8 cellular contexts compared by ENCODE assay signal in genomic region chr3:134487406-134487805, GRCh38. TPM values are rescaled to one million over a fixed set of nuclear protein-coding genes. Genes with fewer than 3 reads are reported as not detected.
DNase-seq lines count a peak whose midpoint lies in the region; ATAC-seq and TF ChIP-seq lines count a peak whose summit lies in the region.

No MANE protein-coding gene starts in this region.

- H3K36me3 ChIP-seq in duodenal mucosa (ENCODE audit: control insufficient read depth in 1 of 2, insufficient read depth in 2 of 2, low read length in 2 of 2), result peaks cover 3 to 6% of the 10 kb centered on the region in 2 donors
- peaks cover 0 to 5% (median under 1%) of the 10 kb centered on the region in 4 donors for H3K36me3 ChIP-seq in sigmoid colon

- WGBS in sigmoid colon, 2 donors, result 46 to 48% methylated on average over 5 of the region's 5 CpGs

- CTCF ChIA-PET in activated naive CD4-positive, alpha-beta T cell treated with anti-CD3 and anti-CD28 coated beads, Interleukin-2, amount 10 ng/mL, durations not matched to agents 7 days and 5 days (lab: Charles Lee), result no interaction called here

- no peak for TF ChIP-seq POLR2A in sigmoid colon (IDR thresholded peaks at IDR 0.05)

- H3K9me3 Mint-ChIP-seq in activated naive CD4-positive, alpha-beta T cell treated with anti-CD3 and anti-CD28 coated beads, Interleukin-2, amount 10 ng/mL, durations not matched to agents 7 days and 5 days, result no peaks in the 10 kb centered on the region

- H3K27me3 Mint-ChIP-seq in activated naive CD4-positive, alpha-beta T cell treated with anti-CD3 and anti-CD28 coated beads, Interleukin-2, amount 10 ng/mL, durations not matched to agents 7 days and 5 days, result peaks cover 6% of the 10 kb centered on the region

- DNase-seq in activated naive CD4-positive, alpha-beta T cell treated with anti-CD3 and anti-CD28 coated beads, Interleukin-2, amount 10 ng/mL, durations not matched to agents 7 days and 5 days, result no peak
- DNase-seq in activated naive CD4-positive, alpha-beta T cell (lab: John Stamatoyannopoulos, UW), result no peak
- DNase-seq in NCI-H2171 (lab: John Stamatoyannopoulos, UW) (peak; percentile 7), sigmoid colon (no peak), omental fat pad (ENCODE audit: low spot score) (no peak), C1 segment of cervical spinal cord (lab: John Stamatoyannopoulos, UW) (no peak)
- DNase-seq in effector CD4-positive, alpha-beta T cell, result no peak

- H3K27me3 ChIP-seq in duodenal mucosa (ENCODE audit: control insufficient read depth in 1 of 2, insufficient read depth in 2 of 2, low read length in 2 of 2) (no peaks in the 10 kb centered on the region), sigmoid colon (no peaks in the 10 kb centered on the region)

- peak overlapping the region; percentile 98 for H3K27ac Mint-ChIP-seq in activated naive CD4-positive, alpha-beta T cell treated with anti-CD3 and anti-CD28 coated beads, Interleukin-2, amount 10 ng/mL, durations not matched to agents 7 days and 5 days

- H3K4me1 Mint-ChIP-seq in activated naive CD4-positive, alpha-beta T cell treated with anti-CD3 and anti-CD28 coated beads, Interleukin-2, amount 10 ng/mL, durations not matched to agents 7 days and 5 days, result peaks cover 48% of the 10 kb centered on the region

- H3K9me3 ChIP-seq in duodenal mucosa (ENCODE audit: control insufficient read depth in 1 of 2, low read length in 2 of 2), result peaks cover 0 to 2% of the 10 kb centered on the region in 2 donors
- no peaks in the 10 kb centered on the region for H3K9me3 ChIP-seq in sigmoid colon

- H3K4me3 ChIP-seq in duodenal mucosa (ENCODE audit: low read depth in 1 of 2, low read length in 2 of 2) (peak overlapping the region; percentile 90 to 99), sigmoid colon (peak overlapping the region in 3 of 4 donors; percentile 59 to 81 (median 72))

- peaks cover 25% of the 10 kb centered on the region for H3K36me3 Mint-ChIP-seq in activated naive CD4-positive, alpha-beta T cell treated with anti-CD3 and anti-CD28 coated beads, Interleukin-2, amount 10 ng/mL, durations not matched to agents 7 days and 5 days

- TF ChIP-seq EP300 in sigmoid colon (IDR thresholded peaks at IDR 0.05), result no peak

- ATAC-seq in omental fat pad (ENCODE audit: low FRiP score), result no peak

- H3K27ac ChIP-seq in duodenal mucosa (ENCODE audit: low read depth, low read length) (no peak overlapping the region), sigmoid colon (peak overlapping the region in 3 of 4 donors; percentile 94 to 97 (median 96))

- peaks cover 21 to 23% of the 10 kb centered on the region in 2 donors for H3K4me1 ChIP-seq in duodenal mucosa (ENCODE audit: control insufficient read depth in 1 of 2, insufficient read depth in 2 of 2, low read length in 2 of 2)
- peaks cover 0 to 41% (median 32%) of the 10 kb centered on the region in 4 donors for H3K4me1 ChIP-seq in sigmoid colon

- intact Hi-C loops in sigmoid colon (cut with DNase I), result loop anchor here (5.0 kb wide), 4 partner anchors 115 to 1765 kb away; partner anchors contain the start of genes AMOTL2, CDV3 and NPHP3

- peak overlapping the region; percentile 92 for H3K4me3 Mint-ChIP-seq in activated naive CD4-positive, alpha-beta T cell treated with anti-CD3 and anti-CD28 coated beads, Interleukin-2, amount 10 ng/mL, durations not matched to agents 7 days and 5 days

- peak overlapping the region; percentile 92 to 98 for H3K9ac ChIP-seq in duodenal mucosa (ENCODE audit: low read depth in 1 of 2, low read length in 2 of 2)

- TF ChIP-seq CTCF in sigmoid colon (IDR thresholded peaks at IDR 0.05) (no peak), omental fat pad (IDR thresholded peaks at IDR 0.05) (no peak)

RNA-seq across cellular contexts. Expression of gene CEP63, which starts 1.5 kb away (rescaled TPM):
- total RNA-seq in sigmoid colon (10 to 100 TPM; 22.5 to 33.5 (median 25.6) TPM), omental fat pad (10 to 100 TPM; 15.3 to 30.9 (median 21.1) TPM)
- polyA plus RNA-seq in sigmoid colon, result 10 to 100 TPM; 16.6 to 18.6 (median 17.8) TPM

RNA-seq across cellular contexts. Expression of gene ANAPC13, which starts 1.6 kb away (rescaled TPM):
- total RNA-seq in sigmoid colon, result 10 to 100 TPM; 46.7 to 78.1 (median 61.1) TPM
- polyA plus RNA-seq in sigmoid colon, result 10 to 100 TPM; 50.8 to 88.9 (median 56.9) TPM
- 10 to 100 TPM; 41.6 to 58.6 (median 52.3) TPM for total RNA-seq in omental fat pad
